In the genomic region with DNA sequence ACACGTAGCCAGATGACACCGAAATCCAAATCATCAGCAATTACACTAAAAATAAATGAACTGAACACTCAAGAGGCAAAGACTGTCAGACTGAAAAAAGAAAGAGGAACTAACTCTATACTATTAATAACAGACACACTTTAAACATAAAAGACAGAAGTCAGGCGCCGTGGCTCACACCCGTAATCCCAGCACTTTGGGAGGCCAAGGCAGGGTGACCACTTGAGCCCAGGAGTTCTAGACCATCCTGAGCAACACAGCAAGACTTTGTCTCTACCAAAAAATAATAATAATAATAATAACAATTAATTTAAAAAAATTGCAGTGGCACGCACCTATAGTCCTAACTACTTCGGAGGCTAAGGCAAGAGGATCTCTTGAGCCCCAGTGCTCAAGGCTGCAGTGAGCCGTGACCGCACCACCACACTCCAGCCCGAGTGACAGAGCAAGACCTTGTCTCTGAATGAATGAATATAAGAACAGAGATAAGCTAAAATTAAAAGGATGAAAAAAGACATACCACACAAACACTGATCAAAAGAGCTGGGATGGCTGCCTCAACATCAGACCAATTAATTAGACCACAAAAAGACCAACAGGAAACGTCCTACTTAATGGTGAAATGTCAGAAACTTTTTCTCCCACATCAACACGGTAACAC, we compare ENCODE assay signal across 1 cellular context.
TF ChIP-seq lines count a peak whose summit lies in the region.

No MANE protein-coding gene starts in this region.

TF ChIP-seq in GM12878, 131 proteins besides CTCF, POLR2A, EP300 and RAD21 (continued from another document and continues in another):
- TF ChIP-seq, protein P1, sequence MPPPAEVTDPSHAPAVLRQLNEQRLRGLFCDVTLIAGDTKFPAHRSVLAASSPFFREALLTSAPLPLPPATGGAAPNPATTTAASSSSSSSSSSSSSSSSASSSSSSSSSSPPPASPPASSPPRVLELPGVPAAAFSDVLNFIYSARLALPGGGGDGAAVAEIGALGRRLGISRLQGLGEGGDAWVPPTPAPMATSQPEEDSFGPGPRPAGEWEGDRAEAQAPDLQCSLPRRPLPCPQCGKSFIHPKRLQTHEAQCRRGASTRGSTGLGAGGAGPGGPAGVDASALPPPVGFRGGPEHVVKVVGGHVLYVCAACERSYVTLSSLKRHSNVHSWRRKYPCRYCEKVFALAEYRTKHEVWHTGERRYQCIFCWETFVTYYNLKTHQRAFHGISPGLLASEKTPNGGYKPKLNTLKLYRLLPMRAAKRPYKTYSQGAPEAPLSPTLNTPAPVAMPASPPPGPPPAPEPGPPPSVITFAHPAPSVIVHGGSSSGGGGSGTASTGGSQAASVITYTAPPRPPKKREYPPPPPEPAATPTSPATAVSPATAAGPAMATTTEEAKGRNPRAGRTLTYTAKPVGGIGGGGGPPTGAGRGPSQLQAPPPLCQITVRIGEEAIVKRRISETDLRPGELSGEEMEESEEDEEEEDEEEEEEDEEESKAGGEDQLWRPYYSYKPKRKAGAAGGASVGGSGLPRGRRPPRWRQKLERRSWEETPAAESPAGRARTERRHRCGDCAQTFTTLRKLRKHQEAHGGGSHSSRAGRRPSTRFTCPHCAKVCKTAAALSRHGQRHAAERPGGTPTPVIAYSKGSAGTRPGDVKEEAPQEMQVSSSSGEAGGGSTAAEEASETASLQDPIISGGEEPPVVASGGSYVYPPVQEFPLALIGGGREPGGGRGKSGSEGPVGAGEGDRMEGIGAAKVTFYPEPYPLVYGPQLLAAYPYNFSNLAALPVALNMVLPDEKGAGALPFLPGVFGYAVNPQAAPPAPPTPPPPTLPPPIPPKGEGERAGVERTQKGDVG (CRISPR knock-in tag; IDR thresholded peaks at IDR 0.05): no peak
- TF ChIP-seq RAD51 (IDR thresholded peaks at IDR 0.05) (no peak; the same call in 1 of the 2 replicates), NR2C2 (IDR thresholded peaks at IDR 0.05; ENCODE audit: borderline replicate concordance, control insufficient read depth, insufficient read length, low read depth) (no peak), BCL11A (IDR thresholded peaks at IDR 0.05; ENCODE audit: low read depth, low read length) (peak; percentile 99), TARDBP (IDR thresholded peaks at IDR 0.05; ENCODE audit: borderline replicate concordance) (no peak), PML (IDR thresholded peaks at IDR 0.05; ENCODE audit: low read length) (peak; percentile 81), YBX1 (IDR thresholded peaks at IDR 0.05) (no peak), NRF1 (conservative IDR thresholded peaks at IDR 0.05; ENCODE audit: low read depth, low read length) (no peak), SIN3A (IDR thresholded peaks at IDR 0.05; ENCODE audit: low read depth, low read length) (peak; percentile 30; the same call in 1 of the 2 replicates), CBX5 (IDR thresholded peaks at IDR 0.05; ENCODE audit: low read depth) (peak; percentile 62; the same call in 1 of the 2 replicates), ZNF24 (IDR thresholded peaks at IDR 0.05) (peak; percentile 91), ETV6 (conservative IDR thresholded peaks at IDR 0.05 in 1 of 2, IDR thresholded peaks at IDR 0.05 in 1 of 2; ENCODE audit: borderline replicate concordance in 1 of 2, low read depth in 1 of 2) (no peak), GATAD2B (conservative IDR thresholded peaks at IDR 0.05; ENCODE audit: low read depth) (peak; percentile 35; the same call in 1 of the 2 replicates), MEF2B (IDR thresholded peaks at IDR 0.05; ENCODE audit: partially characterized antibody, poor library complexity, severe bottlenecking) (peak; percentile 96), RCOR1 (conservative IDR thresholded peaks at IDR 0.05; ENCODE audit: low read depth, low read length) (no peak), MYC (IDR thresholded peaks at IDR 0.05; ENCODE audit: insufficient read depth, insufficient read length, insufficient replicate concordance, low read length, severe bottlenecking) (no peak), POLR2AphosphoS2 (IDR thresholded peaks at IDR 0.05; ENCODE audit: low read depth, low read length) (no peak), SP1 (IDR thresholded peaks at IDR 0.05; ENCODE audit: low read depth, low read length) (peak; percentile 49), ZNF274 (IDR thresholded peaks at IDR 0.05; ENCODE audit: insufficient read depth, insufficient read length) (no peak), TCF12 (IDR thresholded peaks at IDR 0.05; ENCODE audit: low read depth, low read length) (no peak), TCF3 (IDR thresholded peaks at IDR 0.05; ENCODE audit: borderline replicate concordance, insufficient read depth, low read depth, low read length) (peak; percentile 43; the same call in 1 of the 2 replicates), TBL1XR1 (IDR thresholded peaks at IDR 0.05; ENCODE audit: low read depth, low read length) (peak; percentile 85), KAT2A (conservative IDR thresholded peaks at IDR 0.05; ENCODE audit: control insufficient read depth, low read depth, low read length) (no peak), CEBPB (IDR thresholded peaks at IDR 0.05; ENCODE audit: borderline replicate concordance in 1 of 2, low read depth in 2 of 2, low read length in 2 of 2) (no peak; a peak in 1 of 4 replicates), MTA3 (IDR thresholded peaks at IDR 0.05; ENCODE audit: borderline replicate concordance, low read length) (peak; percentile 18), KDM1A (IDR thresholded peaks at IDR 0.05; ENCODE audit: borderline replicate concordance) (no peak), ESRRA (IDR thresholded peaks at IDR 0.05; ENCODE audit: low read length) (0 out of 2 replicates have a peak, but pooled peaks have one; percentile 37)
- TF ChIP-seq, protein P2, sequence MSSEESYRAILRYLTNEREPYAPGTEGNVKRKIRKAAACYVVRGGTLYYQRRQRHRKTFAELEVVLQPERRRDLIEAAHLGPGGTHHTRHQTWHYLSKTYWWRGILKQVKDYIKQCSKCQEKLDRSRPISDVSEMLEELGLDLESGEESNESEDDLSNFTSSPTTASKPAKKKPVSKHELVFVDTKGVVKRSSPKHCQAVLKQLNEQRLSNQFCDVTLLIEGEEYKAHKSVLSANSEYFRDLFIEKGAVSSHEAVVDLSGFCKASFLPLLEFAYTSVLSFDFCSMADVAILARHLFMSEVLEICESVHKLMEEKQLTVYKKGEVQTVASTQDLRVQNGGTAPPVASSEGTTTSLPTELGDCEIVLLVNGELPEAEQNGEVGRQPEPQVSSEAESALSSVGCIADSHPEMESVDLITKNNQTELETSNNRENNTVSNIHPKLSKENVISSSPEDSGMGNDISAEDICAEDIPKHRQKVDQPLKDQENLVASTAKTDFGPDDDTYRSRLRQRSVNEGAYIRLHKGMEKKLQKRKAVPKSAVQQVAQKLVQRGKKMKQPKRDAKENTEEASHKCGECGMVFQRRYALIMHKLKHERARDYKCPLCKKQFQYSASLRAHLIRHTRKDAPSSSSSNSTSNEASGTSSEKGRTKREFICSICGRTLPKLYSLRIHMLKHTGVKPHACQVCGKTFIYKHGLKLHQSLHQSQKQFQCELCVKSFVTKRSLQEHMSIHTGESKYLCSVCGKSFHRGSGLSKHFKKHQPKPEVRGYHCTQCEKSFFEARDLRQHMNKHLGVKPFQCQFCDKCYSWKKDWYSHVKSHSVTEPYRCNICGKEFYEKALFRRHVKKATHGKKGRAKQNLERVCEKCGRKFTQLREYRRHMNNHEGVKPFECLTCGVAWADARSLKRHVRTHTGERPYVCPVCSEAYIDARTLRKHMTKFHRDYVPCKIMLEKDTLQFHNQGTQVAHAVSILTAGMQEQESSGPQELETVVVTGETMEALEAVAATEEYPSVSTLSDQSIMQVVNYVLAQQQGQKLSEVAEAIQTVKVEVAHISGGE (CRISPR knock-in tag; IDR thresholded peaks at IDR 0.05): no peak
- TF ChIP-seq, protein P3, sequence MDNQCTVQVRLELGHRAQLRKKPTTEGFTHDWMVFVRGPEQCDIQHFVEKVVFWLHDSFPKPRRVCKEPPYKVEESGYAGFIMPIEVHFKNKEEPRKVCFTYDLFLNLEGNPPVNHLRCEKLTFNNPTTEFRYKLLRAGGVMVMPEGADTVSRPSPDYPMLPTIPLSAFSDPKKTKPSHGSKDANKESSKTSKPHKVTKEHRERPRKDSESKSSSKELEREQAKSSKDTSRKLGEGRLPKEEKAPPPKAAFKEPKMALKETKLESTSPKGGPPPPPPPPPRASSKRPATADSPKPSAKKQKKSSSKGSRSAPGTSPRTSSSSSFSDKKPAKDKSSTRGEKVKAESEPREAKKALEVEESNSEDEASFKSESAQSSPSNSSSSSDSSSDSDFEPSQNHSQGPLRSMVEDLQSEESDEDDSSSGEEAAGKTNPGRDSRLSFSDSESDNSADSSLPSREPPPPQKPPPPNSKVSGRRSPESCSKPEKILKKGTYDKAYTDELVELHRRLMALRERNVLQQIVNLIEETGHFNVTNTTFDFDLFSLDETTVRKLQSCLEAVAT (IDR thresholded peaks at IDR 0.05): peak; percentile 37; the same call in 1 of the 2 replicates
- TF ChIP-seq, protein P4, sequence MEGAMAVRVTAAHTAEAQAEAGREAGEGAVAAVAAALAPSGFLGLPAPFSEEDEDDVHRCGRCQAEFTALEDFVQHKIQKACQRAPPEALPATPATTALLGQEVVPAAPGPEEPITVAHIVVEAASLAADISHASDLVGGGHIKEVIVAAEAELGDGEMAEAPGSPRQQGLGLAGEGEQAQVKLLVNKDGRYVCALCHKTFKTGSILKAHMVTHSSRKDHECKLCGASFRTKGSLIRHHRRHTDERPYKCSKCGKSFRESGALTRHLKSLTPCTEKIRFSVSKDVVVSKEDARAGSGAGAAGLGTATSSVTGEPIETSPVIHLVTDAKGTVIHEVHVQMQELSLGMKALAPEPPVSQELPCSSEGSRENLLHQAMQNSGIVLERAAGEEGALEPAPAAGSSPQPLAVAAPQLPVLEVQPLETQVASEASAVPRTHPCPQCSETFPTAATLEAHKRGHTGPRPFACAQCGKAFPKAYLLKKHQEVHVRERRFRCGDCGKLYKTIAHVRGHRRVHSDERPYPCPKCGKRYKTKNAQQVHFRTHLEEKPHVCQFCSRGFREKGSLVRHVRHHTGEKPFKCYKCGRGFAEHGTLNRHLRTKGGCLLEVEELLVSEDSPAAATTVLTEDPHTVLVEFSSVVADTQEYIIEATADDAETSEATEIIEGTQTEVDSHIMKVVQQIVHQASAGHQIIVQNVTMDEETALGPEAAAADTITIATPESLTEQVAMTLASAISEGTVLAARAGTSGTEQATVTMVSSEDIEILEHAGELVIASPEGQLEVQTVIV (IDR thresholded peaks at IDR 0.05; ENCODE audit: borderline replicate concordance, partially characterized antibody): no peak
- TF ChIP-seq, protein P5, sequence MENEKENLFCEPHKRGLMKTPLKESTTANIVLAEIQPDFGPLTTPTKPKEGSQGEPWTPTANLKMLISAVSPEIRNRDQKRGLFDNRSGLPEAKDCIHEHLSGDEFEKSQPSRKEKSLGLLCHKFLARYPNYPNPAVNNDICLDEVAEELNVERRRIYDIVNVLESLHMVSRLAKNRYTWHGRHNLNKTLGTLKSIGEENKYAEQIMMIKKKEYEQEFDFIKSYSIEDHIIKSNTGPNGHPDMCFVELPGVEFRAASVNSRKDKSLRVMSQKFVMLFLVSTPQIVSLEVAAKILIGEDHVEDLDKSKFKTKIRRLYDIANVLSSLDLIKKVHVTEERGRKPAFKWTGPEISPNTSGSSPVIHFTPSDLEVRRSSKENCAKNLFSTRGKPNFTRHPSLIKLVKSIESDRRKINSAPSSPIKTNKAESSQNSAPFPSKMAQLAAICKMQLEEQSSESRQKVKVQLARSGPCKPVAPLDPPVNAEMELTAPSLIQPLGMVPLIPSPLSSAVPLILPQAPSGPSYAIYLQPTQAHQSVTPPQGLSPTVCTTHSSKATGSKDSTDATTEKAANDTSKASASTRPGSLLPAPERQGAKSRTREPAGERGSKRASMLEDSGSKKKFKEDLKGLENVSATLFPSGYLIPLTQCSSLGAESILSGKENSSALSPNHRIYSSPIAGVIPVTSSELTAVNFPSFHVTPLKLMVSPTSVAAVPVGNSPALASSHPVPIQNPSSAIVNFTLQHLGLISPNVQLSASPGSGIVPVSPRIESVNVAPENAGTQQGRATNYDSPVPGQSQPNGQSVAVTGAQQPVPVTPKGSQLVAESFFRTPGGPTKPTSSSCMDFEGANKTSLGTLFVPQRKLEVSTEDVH (IDR thresholded peaks at IDR 0.05; ENCODE audit: low read depth, partially characterized antibody): no peak
- TF ChIP-seq, protein P6, sequence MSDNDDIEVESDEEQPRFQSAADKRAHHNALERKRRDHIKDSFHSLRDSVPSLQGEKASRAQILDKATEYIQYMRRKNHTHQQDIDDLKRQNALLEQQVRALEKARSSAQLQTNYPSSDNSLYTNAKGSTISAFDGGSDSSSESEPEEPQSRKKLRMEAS (IDR thresholded peaks at IDR 0.05; ENCODE audit: low read depth, low read length): no peak
- TF ChIP-seq, protein P7, sequence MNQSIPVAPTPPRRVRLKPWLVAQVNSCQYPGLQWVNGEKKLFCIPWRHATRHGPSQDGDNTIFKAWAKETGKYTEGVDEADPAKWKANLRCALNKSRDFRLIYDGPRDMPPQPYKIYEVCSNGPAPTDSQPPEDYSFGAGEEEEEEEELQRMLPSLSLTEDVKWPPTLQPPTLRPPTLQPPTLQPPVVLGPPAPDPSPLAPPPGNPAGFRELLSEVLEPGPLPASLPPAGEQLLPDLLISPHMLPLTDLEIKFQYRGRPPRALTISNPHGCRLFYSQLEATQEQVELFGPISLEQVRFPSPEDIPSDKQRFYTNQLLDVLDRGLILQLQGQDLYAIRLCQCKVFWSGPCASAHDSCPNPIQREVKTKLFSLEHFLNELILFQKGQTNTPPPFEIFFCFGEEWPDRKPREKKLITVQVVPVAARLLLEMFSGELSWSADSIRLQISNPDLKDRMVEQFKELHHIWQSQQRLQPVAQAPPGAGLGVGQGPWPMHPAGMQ (IDR thresholded peaks at IDR 0.05; ENCODE audit: borderline replicate concordance): no peak
- TF ChIP-seq, protein P8, sequence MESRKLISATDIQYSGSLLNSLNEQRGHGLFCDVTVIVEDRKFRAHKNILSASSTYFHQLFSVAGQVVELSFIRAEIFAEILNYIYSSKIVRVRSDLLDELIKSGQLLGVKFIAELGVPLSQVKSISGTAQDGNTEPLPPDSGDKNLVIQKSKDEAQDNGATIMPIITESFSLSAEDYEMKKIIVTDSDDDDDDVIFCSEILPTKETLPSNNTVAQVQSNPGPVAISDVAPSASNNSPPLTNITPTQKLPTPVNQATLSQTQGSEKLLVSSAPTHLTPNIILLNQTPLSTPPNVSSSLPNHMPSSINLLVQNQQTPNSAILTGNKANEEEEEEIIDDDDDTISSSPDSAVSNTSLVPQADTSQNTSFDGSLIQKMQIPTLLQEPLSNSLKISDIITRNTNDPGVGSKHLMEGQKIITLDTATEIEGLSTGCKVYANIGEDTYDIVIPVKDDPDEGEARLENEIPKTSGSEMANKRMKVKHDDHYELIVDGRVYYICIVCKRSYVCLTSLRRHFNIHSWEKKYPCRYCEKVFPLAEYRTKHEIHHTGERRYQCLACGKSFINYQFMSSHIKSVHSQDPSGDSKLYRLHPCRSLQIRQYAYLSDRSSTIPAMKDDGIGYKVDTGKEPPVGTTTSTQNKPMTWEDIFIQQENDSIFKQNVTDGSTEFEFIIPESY (IDR thresholded peaks at IDR 0.05): no peak
- TF ChIP-seq, protein P9, sequence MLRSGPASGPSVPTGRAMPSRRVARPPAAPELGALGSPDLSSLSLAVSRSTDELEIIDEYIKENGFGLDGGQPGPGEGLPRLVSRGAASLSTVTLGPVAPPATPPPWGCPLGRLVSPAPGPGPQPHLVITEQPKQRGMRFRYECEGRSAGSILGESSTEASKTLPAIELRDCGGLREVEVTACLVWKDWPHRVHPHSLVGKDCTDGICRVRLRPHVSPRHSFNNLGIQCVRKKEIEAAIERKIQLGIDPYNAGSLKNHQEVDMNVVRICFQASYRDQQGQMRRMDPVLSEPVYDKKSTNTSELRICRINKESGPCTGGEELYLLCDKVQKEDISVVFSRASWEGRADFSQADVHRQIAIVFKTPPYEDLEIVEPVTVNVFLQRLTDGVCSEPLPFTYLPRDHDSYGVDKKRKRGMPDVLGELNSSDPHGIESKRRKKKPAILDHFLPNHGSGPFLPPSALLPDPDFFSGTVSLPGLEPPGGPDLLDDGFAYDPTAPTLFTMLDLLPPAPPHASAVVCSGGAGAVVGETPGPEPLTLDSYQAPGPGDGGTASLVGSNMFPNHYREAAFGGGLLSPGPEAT (IDR thresholded peaks at IDR 0.05; ENCODE audit: low read depth): peak; percentile 82
